ENCODE assay signal across 20 cellular contexts in the genomic region with DNA sequence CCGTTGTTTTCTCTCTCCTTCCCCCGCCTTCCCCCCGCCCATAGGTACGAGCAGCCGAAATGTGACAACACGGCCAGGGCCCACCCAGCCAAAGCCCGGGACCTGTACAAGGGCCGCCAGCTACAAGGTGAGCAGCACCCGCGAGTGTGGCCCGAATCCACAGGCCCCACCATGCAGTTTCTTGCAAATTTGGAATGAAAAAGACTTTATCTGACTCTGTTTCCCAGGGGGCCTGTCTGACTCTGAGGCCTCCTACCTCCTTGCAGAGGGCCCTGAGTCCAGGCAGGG.
"Had no signal": no experiment of that assay in that cellular context is flagged by ENCODE, and none has a peak within 500 bp of the region (broad histone marks: within the 10 kb centered on the region; RNA-seq: fewer than 3 reads in every experiment).

No MANE protein-coding gene starts in this region.

- H3K27me3 ChIP-seq: cardiac muscle cell, suprapubic skin, tibial nerve had no signal

- H3K4me3 Mint-ChIP-seq: activated CD4-positive, alpha-beta memory T cell treated with anti-CD3 and anti-CD28 coated beads, Interleukin-2, amount 10 ng/mL, durations not matched to agents 7 days and 5 days; activated CD4-positive, alpha-beta T cell treated with anti-CD3 and anti-CD28 coated beads, Interleukin-2, amount 10 ng/mL, durations not matched to agents 24 days and 14 days; activated naive CD4-positive, alpha-beta T cell treated with anti-CD3 and anti-CD28 coated beads for 36 hours; activated naive CD8-positive, alpha-beta T cell treated with anti-CD3 and anti-CD28 coated beads, Interleukin-2, amount 10 ng/mL, durations not matched to agents 7 days and 5 days; activated T-cell treated with anti-CD3 and anti-CD28 coated beads, Interleukin-2, amount 50 U/mL, for 72 hours; dendritic cell treated with granulocyte-macrophage colony-stimulating factor and Interleukin-4, amounts not matched to agents 40 ng/mL and 50 ng/mL, for 4 days; naive thymus-derived CD8-positive, alpha-beta T cell; stimulated activated naive CD8-positive, alpha-beta T cell treated with anti-CD3 and anti-CD28 coated beads, Interleukin-15, Interleukin-2, amounts not matched to agents 100 ng/mL and 50 ng/mL, for 24 hours had no signal

- H3K4me1 ChIP-seq: gastrocnemius medialis, heart left ventricle, left lung, parathyroid adenoma, tibial nerve had no signal

- ATAC-seq: activated CD4-positive, CD25-positive, alpha-beta regulatory T cell treated with anti-CD3 and anti-CD28 coated beads, Interleukin-2, amount 50 U/mL, for 24 hours; activated T-cell treated with anti-CD3 and anti-CD28 coated beads, Interleukin-2, amount 50 U/mL, for 72 hours; gastrocnemius medialis; naive thymus-derived CD8-positive, alpha-beta T cell had no signal

- H3K36me3 ChIP-seq: cardiac muscle cell, gastrocnemius medialis, left lung, suprapubic skin had no signal

- H3K27me3 Mint-ChIP-seq: activated CD4-positive, alpha-beta T cell treated with anti-CD3 and anti-CD28 coated beads, Interleukin-2, amount 10 ng/mL, durations not matched to agents 24 days and 14 days; dendritic cell treated with granulocyte-macrophage colony-stimulating factor and Interleukin-4, amounts not matched to agents 40 ng/mL and 50 ng/mL, for 4 days; stimulated activated naive CD8-positive, alpha-beta T cell treated with anti-CD3 and anti-CD28 coated beads, Interleukin-15, Interleukin-2, amounts not matched to agents 100 ng/mL and 50 ng/mL, for 24 hours had no signal

- H3K36me3 Mint-ChIP-seq: activated naive CD8-positive, alpha-beta T cell treated with anti-CD3 and anti-CD28 coated beads, Interleukin-2, amount 10 ng/mL, durations not matched to agents 7 days and 5 days; naive thymus-derived CD8-positive, alpha-beta T cell had no signal

- H3K27ac ChIP-seq: cardiac muscle cell, gastrocnemius medialis, heart left ventricle, left lung, parathyroid adenoma, suprapubic skin, tibial nerve had no signal

- H3K79me2 ChIP-seq: parathyroid adenoma had no signal

- DNase-seq: activated CD4-positive, alpha-beta memory T cell treated with anti-CD3 and anti-CD28 coated beads, Interleukin-2, amount 10 ng/mL, durations not matched to agents 7 days and 5 days; activated CD4-positive, alpha-beta T cell treated with anti-CD3 and anti-CD28 coated beads, Interleukin-2, amount 10 ng/mL, durations not matched to agents 24 days and 14 days; activated effector memory CD4-positive, alpha-beta T cell treated with Interleukin-2 at 50 U/mL for 16 hours; activated naive CD4-positive, alpha-beta T cell treated with anti-CD3 and anti-CD28 coated beads for 36 hours; activated naive CD8-positive, alpha-beta T cell treated with anti-CD3 and anti-CD28 coated beads, Interleukin-2, amount 10 ng/mL, durations not matched to agents 7 days and 5 days; activated T-cell treated with anti-CD3 and anti-CD28 coated beads, Interleukin-2, amount 50 U/mL, for 72 hours; effector CD4-positive, alpha-beta T cell; gastrocnemius medialis; heart left ventricle; naive thymus-derived CD8-positive, alpha-beta T cell; stimulated activated CD4-positive, alpha-beta T cell treated with anti-CD3 and anti-CD28 coated beads, Interleukin-12 subunit alpha, Interleukin-12 subunit beta, amount 100 ng/mL, for 4 hours had no signal

- H3K9ac ChIP-seq: parathyroid adenoma had no signal

- H3K4me3 ChIP-seq: cardiac muscle cell, gastrocnemius medialis, heart left ventricle, left lung, lung, suprapubic skin, tibial nerve had no signal

- H3K27ac Mint-ChIP-seq: activated CD4-positive, alpha-beta memory T cell treated with anti-CD3 and anti-CD28 coated beads, Interleukin-2, amount 10 ng/mL, durations not matched to agents 7 days and 5 days; activated CD4-positive, alpha-beta T cell treated with anti-CD3 and anti-CD28 coated beads, Interleukin-2, amount 10 ng/mL, durations not matched to agents 24 days and 14 days; activated naive CD4-positive, alpha-beta T cell treated with anti-CD3 and anti-CD28 coated beads for 36 hours; activated naive CD8-positive, alpha-beta T cell treated with anti-CD3 and anti-CD28 coated beads, Interleukin-2, amount 10 ng/mL, durations not matched to agents 7 days and 5 days; activated T-cell treated with anti-CD3 and anti-CD28 coated beads, Interleukin-2, amount 50 U/mL, for 72 hours; dendritic cell treated with granulocyte-macrophage colony-stimulating factor and Interleukin-4, amounts not matched to agents 40 ng/mL and 50 ng/mL, for 4 days; naive thymus-derived CD8-positive, alpha-beta T cell; stimulated activated naive CD8-positive, alpha-beta T cell treated with anti-CD3 and anti-CD28 coated beads, Interleukin-15, Interleukin-2, amounts not matched to agents 100 ng/mL and 50 ng/mL, for 24 hours had no signal

- H3K9me3 Mint-ChIP-seq: activated CD4-positive, alpha-beta memory T cell treated with anti-CD3 and anti-CD28 coated beads, Interleukin-2, amount 10 ng/mL, durations not matched to agents 7 days and 5 days; activated CD4-positive, alpha-beta T cell treated with anti-CD3 and anti-CD28 coated beads, Interleukin-2, amount 10 ng/mL, durations not matched to agents 24 days and 14 days; activated naive CD4-positive, alpha-beta T cell treated with anti-CD3 and anti-CD28 coated beads for 36 hours; activated naive CD8-positive, alpha-beta T cell treated with anti-CD3 and anti-CD28 coated beads, Interleukin-2, amount 10 ng/mL, durations not matched to agents 7 days and 5 days; activated T-cell treated with anti-CD3 and anti-CD28 coated beads, Interleukin-2, amount 50 U/mL, for 72 hours; naive thymus-derived CD8-positive, alpha-beta T cell had no signal

- H2AFZ ChIP-seq: parathyroid adenoma had no signal

- H3K4me1 Mint-ChIP-seq: activated CD4-positive, alpha-beta memory T cell treated with anti-CD3 and anti-CD28 coated beads, Interleukin-2, amount 10 ng/mL, durations not matched to agents 7 days and 5 days; activated CD4-positive, alpha-beta T cell treated with anti-CD3 and anti-CD28 coated beads, Interleukin-2, amount 10 ng/mL, durations not matched to agents 24 days and 14 days; activated naive CD8-positive, alpha-beta T cell treated with anti-CD3 and anti-CD28 coated beads, Interleukin-2, amount 10 ng/mL, durations not matched to agents 7 days and 5 days; naive thymus-derived CD8-positive, alpha-beta T cell had no signal

- H3K9me3 ChIP-seq: gastrocnemius medialis, heart left ventricle, suprapubic skin had no signal
